ENCODE assay signal across 10 cellular contexts in genomic region chr7:132745510-132745909, GRCh38.
"Had no signal": no experiment of that assay in that cellular context is flagged by ENCODE, and none has a peak within 500 bp of the region (broad histone marks: within the 10 kb centered on the region; RNA-seq: fewer than 3 reads in every experiment).

No MANE protein-coding gene starts in this region.

- H3K9ac ChIP-seq: KMS-11 had no signal

- DNase-seq: GOT3, H9, HFFc6, KBM-7 had no signal

- H3K36me3 Mint-ChIP-seq: IgD-negative memory B cell had no signal

- H3K27ac Mint-ChIP-seq: H9, HFFc6, IgD-negative memory B cell had no signal

- H3K27ac ChIP-seq: KMS-11 had no signal

- ATAC-seq: HCT116, HepG2 had no signal

- FAIRE-seq: H54, HepG2, HTR-8/SVneo had no signal

- H3K4me3 Mint-ChIP-seq: H9, HFFc6, IgD-negative memory B cell had no signal

- H3K4me2 ChIP-seq: KMS-11 had no signal
